ENCODE assay signal across 8 cellular contexts in the genomic region with DNA sequence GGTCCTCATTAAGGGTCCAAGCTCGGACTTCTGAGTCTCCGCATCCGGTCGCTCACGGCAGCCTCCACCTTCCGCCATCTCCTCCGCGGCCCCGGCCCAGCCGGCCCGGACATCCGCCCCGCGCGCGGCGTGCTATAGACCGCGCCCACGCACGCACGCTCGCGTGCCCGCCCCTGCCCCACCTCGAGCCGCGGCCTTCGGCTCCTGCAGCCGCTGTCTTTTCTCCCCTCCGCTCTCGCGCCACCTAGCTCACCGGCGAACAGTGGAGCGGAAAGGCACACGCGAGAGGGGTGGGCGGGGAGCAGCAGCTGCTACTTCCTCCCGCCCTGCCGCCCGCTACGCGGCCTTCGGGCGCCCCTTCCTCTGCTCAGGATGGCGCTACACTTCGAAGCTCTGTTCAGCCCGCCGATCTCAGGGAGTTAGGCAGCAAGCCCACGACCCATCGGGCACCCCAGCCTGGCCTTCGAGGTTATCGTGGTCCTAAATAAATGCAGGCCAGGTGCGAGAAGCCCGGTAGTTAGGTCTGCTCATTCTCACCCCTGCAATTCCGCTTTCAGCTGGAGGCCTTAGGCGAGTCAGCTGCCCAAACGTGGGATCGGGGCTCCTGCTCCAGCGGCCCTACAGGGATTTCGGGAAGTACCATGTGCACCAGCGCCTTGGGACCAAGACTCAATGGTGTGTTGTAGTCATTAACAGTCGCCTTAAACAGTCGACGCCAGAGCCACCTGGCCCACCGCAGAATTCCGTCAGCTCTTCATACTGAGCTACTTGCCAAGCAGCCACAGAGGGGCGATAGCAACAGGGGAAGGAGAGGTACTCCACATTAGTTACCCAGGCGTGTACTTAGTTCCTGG. TPM values are rescaled to one million over a fixed set of nuclear protein-coding genes. Genes with fewer than 3 reads are reported as not detected.
A peak's percentile ranks its signal among the peaks of the same experiment; 100 is the strongest.
DNase-seq lines count a peak whose midpoint lies in the region; ATAC-seq and TF ChIP-seq lines count a peak whose summit lies in the region.

A gene with protein sequence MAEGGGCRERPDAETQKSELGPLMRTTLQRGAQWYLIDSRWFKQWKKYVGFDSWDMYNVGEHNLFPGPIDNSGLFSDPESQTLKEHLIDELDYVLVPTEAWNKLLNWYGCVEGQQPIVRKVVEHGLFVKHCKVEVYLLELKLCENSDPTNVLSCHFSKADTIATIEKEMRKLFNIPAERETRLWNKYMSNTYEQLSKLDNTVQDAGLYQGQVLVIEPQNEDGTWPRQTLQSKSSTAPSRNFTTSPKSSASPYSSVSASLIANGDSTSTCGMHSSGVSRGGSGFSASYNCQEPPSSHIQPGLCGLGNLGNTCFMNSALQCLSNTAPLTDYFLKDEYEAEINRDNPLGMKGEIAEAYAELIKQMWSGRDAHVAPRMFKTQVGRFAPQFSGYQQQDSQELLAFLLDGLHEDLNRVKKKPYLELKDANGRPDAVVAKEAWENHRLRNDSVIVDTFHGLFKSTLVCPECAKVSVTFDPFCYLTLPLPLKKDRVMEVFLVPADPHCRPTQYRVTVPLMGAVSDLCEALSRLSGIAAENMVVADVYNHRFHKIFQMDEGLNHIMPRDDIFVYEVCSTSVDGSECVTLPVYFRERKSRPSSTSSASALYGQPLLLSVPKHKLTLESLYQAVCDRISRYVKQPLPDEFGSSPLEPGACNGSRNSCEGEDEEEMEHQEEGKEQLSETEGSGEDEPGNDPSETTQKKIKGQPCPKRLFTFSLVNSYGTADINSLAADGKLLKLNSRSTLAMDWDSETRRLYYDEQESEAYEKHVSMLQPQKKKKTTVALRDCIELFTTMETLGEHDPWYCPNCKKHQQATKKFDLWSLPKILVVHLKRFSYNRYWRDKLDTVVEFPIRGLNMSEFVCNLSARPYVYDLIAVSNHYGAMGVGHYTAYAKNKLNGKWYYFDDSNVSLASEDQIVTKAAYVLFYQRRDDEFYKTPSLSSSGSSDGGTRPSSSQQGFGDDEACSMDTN (minus strand): TSS at position 107 of the 854 bp plus-strand sequence. CDS start 29 bp downstream, at position 78.

- peak within 1 kb of the TSS; percentile 82 for H4K8ac ChIP-seq in trophoblast cell (ENCODE audit: low read depth, low read length)

- H3K4me3 ChIP-seq in cardiac muscle cell (peak within 1 kb of the TSS; percentile 61), trophoblast cell (ENCODE audit: low read depth, low read length) (peak within 1 kb of the TSS; percentile 86), tibial nerve (peak within 1 kb of the TSS; percentile 62 to 94 (median 73))

- H3K4me2 ChIP-seq in trophoblast cell (ENCODE audit: low read length) = peak within 1 kb of the TSS; percentile 62

- peak within 1 kb of the TSS; percentile 56 for H3K18ac ChIP-seq in trophoblast cell (ENCODE audit: low read length)

- peak within 1 kb of the TSS; percentile 79 for H2AK5ac ChIP-seq in trophoblast cell (ENCODE audit: low read length)

- peak; percentile 7 to 84 for TF ChIP-seq EP300 in tibial nerve (IDR thresholded peaks at IDR 0.05)

- TF ChIP-seq CTCF in GM12874 (IDR thresholded peaks at IDR 0.05; ENCODE audit: insufficient read depth, low read depth, low read length) (peak; percentile 56), cardiac muscle cell (IDR thresholded peaks at IDR 0.05; ENCODE audit: low read depth, low read length) (peak; percentile 51), tibial nerve (IDR thresholded peaks at IDR 0.05) (peak; percentile 12 to 66 (median 44))

- peak within 1 kb of the TSS; percentile 74 for H3K14ac ChIP-seq in trophoblast cell (ENCODE audit: low read length)

- H3K27me3 ChIP-seq in cardiac muscle cell (no peaks in the 10 kb centered on the region), trophoblast cell (ENCODE audit: insufficient read depth, low read length) (no peaks in the 10 kb centered on the region), tibial nerve (no peaks in the 10 kb centered on the region)

- H4K91ac ChIP-seq in trophoblast cell (ENCODE audit: low read depth, low read length) = peak within 1 kb of the TSS; percentile 78

- H3K79me2 ChIP-seq in trophoblast cell (ENCODE audit: control insufficient read depth, insufficient read depth, low read length, poor library complexity) = peaks cover 9% of the 10 kb centered on the region

- peak within 1 kb of the TSS; percentile 81 for H3K27ac ChIP-seq in cardiac muscle cell
- peak within 1 kb of the TSS; percentile 83 for H3K27ac ChIP-seq in trophoblast cell (ENCODE audit: low read depth, low read length)
- H3K27ac ChIP-seq in tibial nerve = peak within 1 kb of the TSS; percentile 86 to 96 (median 92)

- H3K4me1 ChIP-seq in cardiac muscle cell (ENCODE audit: low read depth) (peaks cover 7% of the 10 kb centered on the region), trophoblast cell (ENCODE audit: control insufficient read depth in 1 of 2, insufficient read depth in 2 of 2, low read length in 2 of 2) (peaks cover 5 to 9% of the 10 kb centered on the region in 2 experiments), tibial nerve (peaks cover 0 to 41% (median 16%) of the 10 kb centered on the region in 4 donors)

- ATAC-seq in HG02798 (IDR thresholded peaks at IDR 0.05; ENCODE audit: poor library complexity, unreplicated experiment) = peak; percentile 92

- whole genome bisulfite sequencing in trophoblast cell (ENCODE audit: extremely low coverage, insufficient coverage, insufficient read length) = no CpG with 5 or more reads among the region's 70 CpGs
- WGBS in tibial nerve, 2 donors = 0 to 2% methylated on average over 32 to 68 of the region's 70 CpGs

- peak; percentile 39 to 57 for TF ChIP-seq POLR2A in tibial nerve (IDR thresholded peaks at IDR 0.05)

- H2BK5ac ChIP-seq in trophoblast cell (ENCODE audit: low read depth, low read length, poor library complexity) = peak within 1 kb of the TSS; percentile 52

- H2BK120ac ChIP-seq in trophoblast cell (ENCODE audit: insufficient read depth, low read length, poor library complexity) = peak within 1 kb of the TSS; percentile 61

- DNase-seq in NCI-H1417 treated with DMSO at 0.1 percent for 48 hours (lab: John Stamatoyannopoulos, UW) (peak; percentile 26), SW 1271 (lab: John Stamatoyannopoulos, UW) (peak; percentile 75 to 79), cardiac muscle cell (ENCODE audit: low read depth in 1 of 2, low spot score in 1 of 2) (peak; percentile 92 to 94), trophoblast cell (peak; percentile 76 to 84), tibial nerve (ENCODE audit: low spot score in 2 of 2) (peak; percentile 74 to 78)
- DNase-seq in activated naive CD8-positive, alpha-beta T cell treated with anti-CD3 and anti-CD28 coated beads, Interleukin-2, amount 50 U/mL, for 16 hours (ENCODE audit: low read depth, low spot score) = peak; percentile 86

- H3K9ac ChIP-seq in trophoblast cell (ENCODE audit: low read length) = peak within 1 kb of the TSS; percentile 94

- H4K12ac ChIP-seq in trophoblast cell (ENCODE audit: low read depth, low read length) = peak within 1 kb of the TSS; percentile 65

- peak within 1 kb of the TSS; percentile 77 for H2AFZ ChIP-seq in trophoblast cell (ENCODE audit: insufficient read depth, low read length, poor library complexity)

- peaks cover 3% of the 10 kb centered on the region for H3K36me3 ChIP-seq in cardiac muscle cell
- peaks cover 0 to 9% of the 10 kb centered on the region in 2 experiments for H3K36me3 ChIP-seq in trophoblast cell (ENCODE audit: control insufficient read depth in 1 of 2, insufficient read depth in 2 of 2, low read length in 2 of 2)
- peaks cover 0 to 15% (median 0%) of the 10 kb centered on the region in 3 donors for H3K36me3 ChIP-seq in tibial nerve

- H3K9me3 ChIP-seq in cardiac muscle cell (ENCODE audit: low read depth) (no peaks in the 10 kb centered on the region), trophoblast cell (ENCODE audit: insufficient read depth, low read depth, low read length) (no peaks in the 10 kb centered on the region), tibial nerve (no peaks in the 10 kb centered on the region)

- H2BK12ac ChIP-seq in trophoblast cell (ENCODE audit: low read length) = peak within 1 kb of the TSS; percentile 68

- H3K23ac ChIP-seq in trophoblast cell (ENCODE audit: low read length) = no peak within 1 kb of the TSS

- peaks cover 13% of the 10 kb centered on the region for H3K79me1 ChIP-seq in trophoblast cell (ENCODE audit: low read length)

- peak within 1 kb of the TSS; percentile 72 for H3K4ac ChIP-seq in trophoblast cell (ENCODE audit: low read depth, low read length)

RNA-seq across cellular contexts. Expression of the gene that starts here (rescaled TPM):
- total RNA-seq in cardiac muscle cell = 11.2 and 22.7 TPM in 2 replicates
- polyA plus RNA-seq in cardiac muscle cell = 30.1 and 55.1 TPM in 2 replicates
- polyA plus RNA-seq in trophoblast cell (2013) = 19.2 and 19.3 TPM in 2 replicates
- total RNA-seq in tibial nerve = 10 to 100 TPM; 33.7 to 49.8 (median 46.0) TPM

Comparison
In these comparisons a context has a peak if more than half of its experiments do, and no peak if none do; other contexts are left out.
1. Peak in every context shown above with its lines: DNase-seq, ATAC-seq, H3K4me3 ChIP-seq and H3K27ac ChIP-seq.
2. DNase-seq: peak in every context shown above with its lines; median percentile 93 in cardiac muscle cell; 86 in activated naive CD8-positive, alpha-beta T cell treated with anti-CD3 and anti-CD28 coated beads, Interleukin-2, amount 50 U/mL, for 16 hours; 80 in trophoblast cell; 77 in SW 1271; 76 in tibial nerve; 26 in NCI-H1417 treated with DMSO at 0.1 percent for 48 hours.